Comparison of ENCODE assay signal across 9 cellular contexts in the genomic region with DNA sequence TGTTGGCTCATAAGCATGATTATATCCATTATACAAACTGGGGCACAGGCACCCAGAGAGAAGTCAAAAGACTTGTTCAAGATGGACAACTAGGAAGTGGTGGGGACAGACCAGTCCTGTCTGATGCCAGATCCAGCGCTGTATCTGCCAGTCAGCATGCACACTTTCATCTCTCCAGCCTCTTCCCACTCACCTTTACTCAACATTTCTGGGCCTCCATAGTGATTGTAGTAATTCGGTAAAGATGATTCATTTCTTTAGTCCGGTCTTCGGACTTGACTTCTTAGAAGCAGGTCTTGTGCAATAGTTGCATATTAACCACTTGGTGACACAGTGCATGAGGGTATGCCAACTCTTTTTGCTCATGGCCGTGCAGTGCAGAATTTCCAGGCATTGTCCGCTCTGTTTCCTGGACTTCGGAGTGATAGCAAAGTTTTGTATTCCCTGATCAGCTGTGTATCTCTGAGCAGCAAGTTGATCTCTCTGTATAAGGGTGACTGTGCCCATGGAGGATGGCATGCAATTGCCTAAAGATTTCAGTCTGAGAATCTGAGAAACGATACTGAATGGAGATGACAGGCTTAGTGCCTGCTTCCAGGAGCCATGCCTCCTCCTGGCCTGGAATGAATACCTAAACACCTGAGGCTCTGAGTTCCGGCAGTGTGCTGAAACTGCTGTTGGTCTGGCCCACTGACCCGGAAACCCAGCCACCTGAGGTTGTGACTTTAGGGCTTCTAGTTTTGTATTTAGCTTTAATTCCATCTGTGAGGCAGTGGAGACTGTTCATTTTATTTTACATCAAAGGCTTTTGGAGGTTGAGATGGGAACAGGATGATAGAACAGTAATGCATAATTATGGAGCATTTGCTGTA. TPM values are rescaled to one million over a fixed set of nuclear protein-coding genes. Genes with fewer than 3 reads are reported as not detected.
A peak's percentile ranks its signal among the peaks of the same experiment; 100 is the strongest.
DNase-seq lines count a peak whose midpoint lies in the region; ATAC-seq and TF ChIP-seq lines count a peak whose summit lies in the region.
"Had no signal": no experiment of that assay in that cellular context is flagged by ENCODE, and none has a peak within 500 bp of the region (broad histone marks: within the 10 kb centered on the region; RNA-seq: fewer than 3 reads in every experiment).

No MANE protein-coding gene starts in this region.

- H3K27ac ChIP-seq in thyroid gland (peak overlapping the region; percentile 68 to 94 (median 85)), SJCRH30 (no peak overlapping the region)

- peak; percentile 17 for ATAC-seq in HG02798 (IDR thresholded peaks at IDR 0.05; ENCODE audit: poor library complexity, unreplicated experiment)

- H3K4me3 ChIP-seq in foreskin fibroblast (ENCODE audit: low read depth in 1 of 2, low read length in 2 of 2) (no peak overlapping the region), thyroid gland (replicated peaks in 1 of 3) (no peak overlapping the region), SJCRH30 (no peak overlapping the region)

- H3K36me3 ChIP-seq in thyroid gland (no peaks in the 10 kb centered on the region), SJCRH30 (no peaks in the 10 kb centered on the region)

- no peaks in the 10 kb centered on the region for H3K9me3 ChIP-seq in thyroid gland
- H3K9me3 ChIP-seq in SJCRH30 (replicated peaks), result no peaks in the 10 kb centered on the region

- TF ChIP-seq CTCF in foreskin fibroblast (IDR thresholded peaks at IDR 0.05; ENCODE audit: low read depth, low read length), result no peak
- no peak for TF ChIP-seq CTCF in thyroid gland (IDR thresholded peaks at IDR 0.05)

- H3K27me3 ChIP-seq in thyroid gland, result no peaks in the 10 kb centered on the region
- no peaks in the 10 kb centered on the region for H3K27me3 ChIP-seq in SJCRH30

- WGBS in thyroid gland, 2 donors, result 51 to 62% methylated on average over 9 to 10 of the region's 10 CpGs

- DNase-seq in GM04503 (ENCODE audit: low read depth) (peak; percentile 51), SKM-1 treated with dmso at 0.1 percent for 144 hours (lab: John Stamatoyannopoulos, UW; ENCODE audit: unreplicated experiment) (peak; percentile 53), foreskin fibroblast (peak; percentile 70 to 81), thyroid gland (peak in 1 of 2 donors; percentile 38), NCI-H446 (lab: John Stamatoyannopoulos, UW) (no peak), NCI-H1048 (lab: John Stamatoyannopoulos, UW) (no peak), SJCRH30 (no peak)
- DNase-seq: naive B cell had no signal

- H3K4me1 ChIP-seq in thyroid gland (peaks cover 39 to 52% of the 10 kb centered on the region in 2 donors), SJCRH30 (peaks cover 25% of the 10 kb centered on the region)

- intact Hi-C loops in thyroid gland (cut with DNase I), result no loop called here

- TF ChIP-seq POLR2A in thyroid gland (IDR thresholded peaks at IDR 0.05), result no peak

RNA-seq across cellular contexts. Expression of gene GALNT2, which starts 39.0 kb away (rescaled TPM):
- total RNA-seq in thyroid gland, result 10 to 100 TPM; 26.2 to 48.9 (median 42.3) TPM
- total RNA-seq in SJCRH30 (2014; rRNA removed; shearing (Covaris generic)), result 50.5 and 51.1 TPM in 2 replicates

Comparison
In these comparisons a context has a peak if more than half of its experiments do, and no peak if none do; other contexts are left out.
1. DNase-seq: peak in GM04503 (single experiment), SKM-1 treated with dmso at 0.1 percent for 144 hours (single experiment) and foreskin fibroblast (2 of 2); none in NCI-H446 (0 of 2), NCI-H1048 (single experiment) and SJCRH30 (0 of 2).